ENCODE assay signal across 15 cellular contexts in genomic region chr7:19080076-19080475, GRCh38. TPM values are rescaled to one million over a fixed set of nuclear protein-coding genes. Genes with fewer than 3 reads are reported as not detected.
"Had no signal": no experiment of that assay in that cellular context is flagged by ENCODE, and none has a peak within 500 bp of the region (broad histone marks: within the 10 kb centered on the region; RNA-seq: fewer than 3 reads in every experiment).

No MANE protein-coding gene starts in this region.

- H3K4me3 ChIP-seq: left lung, ovary, suprapubic skin had no signal

- FAIRE-seq: islet of Langerhans had no signal

- DNase-seq: activated CD4-positive, alpha-beta T cell treated with anti-CD3 and anti-CD28 coated beads, Interleukin-2, amount 50 U/mL, for 4 hours; activated CD4-positive, CD25-positive, alpha-beta regulatory T cell treated with anti-CD3 and anti-CD28 coated beads, Interleukin-2, amount 50 U/mL, for 72 hours; activated effector memory CD4-positive, alpha-beta T cell treated with Interleukin-2 at 50 U/mL for 16 hours; activated T-cell treated with anti-CD3 and anti-CD28 coated beads, Interleukin-2, amount 50 U/mL, for 1 hour; amygdala; dermis blood vessel endothelial cell; left lung; ovary; stimulated activated CD4-positive, alpha-beta T cell treated with anti-CD3 and anti-CD28 coated beads, Interleukin-2, amount 100 ng/mL, for 48 hours; stimulated activated naive CD4-positive, alpha-beta T cell treated with Interleukin-2 at 50 U/mL for 16 hours had no signal

- H3K9me3 ChIP-seq: left lung, ovary, suprapubic skin had no signal

- H3K4me1 ChIP-seq: left lung, suprapubic skin had no signal

- H3K4me1 Mint-ChIP-seq: brain had no signal

- H3K36me3 Mint-ChIP-seq: activated naive CD4-positive, alpha-beta T cell treated with anti-CD3 and anti-CD28 coated beads, Interleukin-2, amount 50 U/mL, for 72 hours; brain had no signal

- H3K4me3 Mint-ChIP-seq: brain had no signal

- ATAC-seq: activated naive CD4-positive, alpha-beta T cell treated with anti-CD3 and anti-CD28 coated beads, Interleukin-2, amount 50 U/mL, for 72 hours; left lung had no signal

- H3K27ac Mint-ChIP-seq: activated naive CD4-positive, alpha-beta T cell treated with anti-CD3 and anti-CD28 coated beads, Interleukin-2, amount 50 U/mL, for 72 hours; brain had no signal

- H3K27ac ChIP-seq: left lung, ovary, suprapubic skin had no signal

- H3K27me3 ChIP-seq: left lung, ovary, suprapubic skin had no signal

- H3K36me3 ChIP-seq: left lung, ovary, suprapubic skin had no signal

RNA-seq across cellular contexts. Expression of gene TWIST1, which starts 37.4 kb away (rescaled TPM):
- total RNA-seq: activated naive CD4-positive, alpha-beta T cell treated with anti-CD3 and anti-CD28 coated beads, Interleukin-2, amount 50 U/mL, for 72 hours; dermis blood vessel endothelial cell had no signal
- polyA plus RNA-seq: neural cell had no signal
